18 cellular contexts compared by ENCODE assay signal in the genomic region with DNA sequence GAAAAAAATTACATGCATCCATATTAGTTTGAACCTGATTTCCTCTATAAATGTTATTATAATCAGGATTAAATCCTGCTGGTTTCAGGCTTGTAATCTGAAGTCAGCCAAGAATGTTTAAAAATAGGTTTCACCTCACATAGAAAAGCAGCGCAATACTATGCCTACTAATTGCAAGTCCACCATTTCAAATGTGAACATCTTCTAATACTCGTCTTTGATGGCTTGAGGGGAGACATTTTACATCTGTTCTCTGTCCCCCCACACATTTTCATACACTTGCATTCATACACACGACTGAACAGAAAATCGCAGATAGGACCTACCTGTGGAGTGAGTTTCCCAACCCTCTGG. TPM values are rescaled to one million over a fixed set of nuclear protein-coding genes. Genes with fewer than 3 reads are reported as not detected.
DNase-seq lines count a peak whose midpoint lies in the region; ATAC-seq and TF ChIP-seq lines count a peak whose summit lies in the region.
"Had no signal": no experiment of that assay in that cellular context is flagged by ENCODE, and none has a peak within 500 bp of the region (broad histone marks: within the 10 kb centered on the region; RNA-seq: fewer than 3 reads in every experiment).

No MANE protein-coding gene starts in this region.

- H3K4ac ChIP-seq in neuronal stem cell (ENCODE audit: low read length): no peak overlapping the region

- H3K27ac ChIP-seq in endodermal cell (ENCODE audit: low read depth, low read length): peak overlapping the region; percentile 86
- H3K27ac ChIP-seq in neuronal stem cell (replicated peaks; ENCODE audit: low read length): no peak overlapping the region

- H3K79me1 ChIP-seq in neuronal stem cell (ENCODE audit: low read depth, low read length): no peaks in the 10 kb centered on the region

- intact Hi-C loops in Right ventricle myocardium inferior (cut with DNase I): no loop called here

- no peak overlapping the region for H3K4me3 Mint-ChIP-seq in endodermal cell
- peak overlapping the region; percentile 45 to 68 (median 54) for H3K4me3 Mint-ChIP-seq in nephron
- peak overlapping the region; percentile 83 for H3K4me3 Mint-ChIP-seq in type B pancreatic cell
- H3K4me3 Mint-ChIP-seq: CD4-positive, CD25-positive, alpha-beta regulatory T cell; CD8-positive, alpha-beta memory T cell; GM23338 had no signal

- H3K27ac Mint-ChIP-seq in endodermal cell: no peak overlapping the region
- peak overlapping the region; percentile 56 to 75 (median 69) for H3K27ac Mint-ChIP-seq in nephron
- H3K27ac Mint-ChIP-seq in type B pancreatic cell: no peak overlapping the region
- H3K27ac Mint-ChIP-seq: CD4-positive, CD25-positive, alpha-beta regulatory T cell; CD8-positive, alpha-beta memory T cell had no signal

- no peak overlapping the region for H2BK120ac ChIP-seq in neuronal stem cell (ENCODE audit: low read depth, low read length)

- H3K27me3 ChIP-seq in endodermal cell (ENCODE audit: control insufficient read depth, insufficient read depth, low read length, poor library complexity, severe bottlenecking) (no peaks in the 10 kb centered on the region), neuronal stem cell (ENCODE audit: control insufficient read depth in 3 of 3, insufficient read depth in 3 of 3, low read depth in 1 of 3, low read length in 3 of 3) (no peaks in the 10 kb centered on the region)

- peak overlapping the region; percentile 64 for H2AFZ ChIP-seq in neuronal stem cell (ENCODE audit: low read length)
- H2AFZ ChIP-seq: GM23338 had no signal

- no peaks in the 10 kb centered on the region for H3K9me3 ChIP-seq in endodermal cell (ENCODE audit: control insufficient read depth, low read length)
- H3K9me3 ChIP-seq in neuronal stem cell (replicated peaks in 1 of 2; ENCODE audit: control insufficient read depth in 2 of 2, insufficient read depth in 1 of 2, low read depth in 1 of 2, low read length in 2 of 2): no peaks in the 10 kb centered on the region
- H3K9me3 ChIP-seq: BE2C had no signal

- H3K4me3 ChIP-seq in endodermal cell (ENCODE audit: low read length) (no peak overlapping the region), neuronal stem cell (ENCODE audit: low read length in 2 of 2) (peak overlapping the region in 1 of 2 donors; percentile 44)
- H3K4me3 ChIP-seq: GM23338 had no signal

- H3K36me3 ChIP-seq in endodermal cell (ENCODE audit: control insufficient read depth, insufficient read depth, low read length) (no peaks in the 10 kb centered on the region), neuronal stem cell (replicated peaks in 1 of 2; ENCODE audit: control insufficient read depth in 2 of 2, insufficient read depth in 2 of 2, low read length in 2 of 2) (peaks cover 0 to 26% of the 10 kb centered on the region in 2 donors)
- H3K36me3 ChIP-seq: BE2C had no signal

- H3K4me1 ChIP-seq in endodermal cell (ENCODE audit: control insufficient read depth, insufficient read depth, low read length): peaks cover 3% of the 10 kb centered on the region
- H3K4me1 ChIP-seq in neuronal stem cell (ENCODE audit: control insufficient read depth in 2 of 2, insufficient read depth in 1 of 2, low read depth in 1 of 2, low read length in 2 of 2): peaks cover 7 to 26% of the 10 kb centered on the region in 2 donors
- H3K4me1 ChIP-seq: BE2C had no signal

- H3K9ac ChIP-seq in endodermal cell (ENCODE audit: extremely low read depth, low read length, poor library complexity, severe bottlenecking) (no peak overlapping the region), neuronal stem cell (ENCODE audit: low read depth, low read length, poor library complexity) (no peak overlapping the region)

- H3K9me3 Mint-ChIP-seq in endodermal cell (peaks cover 5% of the 10 kb centered on the region), nephron (peaks cover 3% of the 10 kb centered on the region), type B pancreatic cell (peaks cover 4% of the 10 kb centered on the region)

- no peak overlapping the region for H3K18ac ChIP-seq in neuronal stem cell (ENCODE audit: low read length)

- no peak overlapping the region for H2BK12ac ChIP-seq in neuronal stem cell (ENCODE audit: low read length)

- WGBS in endodermal cell (ENCODE audit: insufficient coverage in 1 of 2, insufficient read length in 1 of 2), 2 experiments: 82 to 90% methylated on average over 4 of the region's 4 CpGs
- no CpG with 5 or more reads among the region's 4 CpGs for WGBS in neuronal stem cell (ENCODE audit: extremely low coverage in 2 of 2, insufficient read length in 2 of 2, insufficient replicate concordance in 1 of 2), 2 donors

- no peak overlapping the region for H4K91ac ChIP-seq in neuronal stem cell (ENCODE audit: low read depth, low read length, poor library complexity)

- H3K27me3 Mint-ChIP-seq in endodermal cell (ENCODE audit: insufficient read depth): no peaks in the 10 kb centered on the region
- H3K27me3 Mint-ChIP-seq in nephron (ENCODE audit: low read depth): no peaks in the 10 kb centered on the region
- no peaks in the 10 kb centered on the region for H3K27me3 Mint-ChIP-seq in type B pancreatic cell
- H3K27me3 Mint-ChIP-seq: CD4-positive, CD25-positive, alpha-beta regulatory T cell; CD8-positive, alpha-beta memory T cell had no signal

- no peak overlapping the region for H3K14ac ChIP-seq in neuronal stem cell (ENCODE audit: low read length)

- H3K4me1 Mint-ChIP-seq in endodermal cell (peaks cover 11% of the 10 kb centered on the region), nephron (peaks cover 41% of the 10 kb centered on the region), type B pancreatic cell (ENCODE audit: unreplicated experiment) (peaks cover 39% of the 10 kb centered on the region)
- H3K4me1 Mint-ChIP-seq: CD4-positive, CD25-positive, alpha-beta regulatory T cell; CD8-positive, alpha-beta memory T cell; GM23338 had no signal

- no peak for TF ChIP-seq CTCF in endodermal cell (conservative IDR thresholded peaks at IDR 0.05)
- TF ChIP-seq CTCF in nephron (IDR thresholded peaks at IDR 0.05; ENCODE audit: unreplicated experiment in 3 of 3): no peak
- TF ChIP-seq CTCF in type B pancreatic cell (conservative IDR thresholded peaks at IDR 0.05): no peak

- no peak overlapping the region for H2BK15ac ChIP-seq in neuronal stem cell (ENCODE audit: low read length)

- H2AK5ac ChIP-seq in neuronal stem cell (ENCODE audit: low read depth, low read length): no peak overlapping the region

- DNase-seq in endodermal cell (no peak), neuronal stem cell (ENCODE audit: low spot score) (no peak), type B pancreatic cell (ENCODE audit: extremely low spot score, unreplicated experiment) (no peak), dedifferentiated amniotic fluid mesenchymal stem cell (ENCODE audit: extremely low spot score) (no peak), Right ventricle myocardium inferior (ENCODE audit: missing footprints) (no peak)
- no peak for DNase-seq in stimulated activated CD4-positive, alpha-beta T cell treated with anti-CD3 and anti-CD28 coated beads, Interleukin-2, amount 100 ng/mL, for 24 hours
- DNase-seq: ACHN; BE2C; C1 segment of cervical spinal cord; CD4-positive, CD25-positive, alpha-beta regulatory T cell; CD8-positive, alpha-beta memory T cell; COR-L47; DMS 273 treated with DMSO at 0.1 percent for 48 hours; GDM1; HCEC 1CT had no signal

- no peak overlapping the region for H4K8ac ChIP-seq in neuronal stem cell (ENCODE audit: low read depth, low read length)

- H3K36me3 Mint-ChIP-seq in endodermal cell (ENCODE audit: low read depth) (no peaks in the 10 kb centered on the region), nephron (ENCODE audit: low read depth) (peaks cover 31% of the 10 kb centered on the region), type B pancreatic cell (peaks cover 4% of the 10 kb centered on the region)
- H3K36me3 Mint-ChIP-seq: CD4-positive, CD25-positive, alpha-beta regulatory T cell; CD8-positive, alpha-beta memory T cell had no signal

- ATAC-seq in Right ventricle myocardium inferior (no peak), GM21515 (IDR thresholded peaks at IDR 0.05; ENCODE audit: unreplicated experiment) (no peak)
- ATAC-seq: GM23338 had no signal

- no peak overlapping the region for H3K23ac ChIP-seq in neuronal stem cell (ENCODE audit: low read depth, low read length, poor library complexity)

- no peak overlapping the region for H2BK5ac ChIP-seq in neuronal stem cell (ENCODE audit: low read length)

- H3K4me2 ChIP-seq in neuronal stem cell (ENCODE audit: insufficient read depth, low read length, poor library complexity, severe bottlenecking): no peak overlapping the region
- H3K4me2 ChIP-seq: GM23338 had no signal

RNA-seq across cellular contexts. Expression of a gene that starts 41.8 kb away (rescaled TPM):
- total RNA-seq in endodermal cell (10 to 100 TPM in 1 of 2 donors, 1 to 10 TPM in 1; 8.6 to 21.0 TPM), type B pancreatic cell (ENCODE audit: low replicate concordance) (8.6 and 50.8 TPM in 2 replicates), Right ventricle myocardium inferior (2.9 TPM)
- polyA plus RNA-seq in endodermal cell (2013, experiment 1 of 2): 33.0 TPM
- 38.5 TPM for polyA plus RNA-seq in endodermal cell (2013, experiment 2 of 2)
- 0.33 TPM for polyA plus RNA-seq in neuronal stem cell (2013, experiment 1 of 2)
- polyA plus RNA-seq in neuronal stem cell (2013, experiment 2 of 2): 0.39 TPM
- total RNA-seq: CD8-positive, alpha-beta memory T cell had no signal
- polyA plus RNA-seq: CD4-positive, CD25-positive, alpha-beta regulatory T cell; CD8-positive, alpha-beta memory T cell had no signal

Comparison
In these comparisons a context has a peak if more than half of its experiments do, and no peak if none do; other contexts are left out.
1. H3K27ac Mint-ChIP-seq: peak in nephron (3 of 3); none in endodermal cell (single experiment) and type B pancreatic cell (single experiment).